Comparison of ENCODE assay signal across 8 cellular contexts in genomic region chr7:146090023-146090645, GRCh38. TPM values are rescaled to one million over a fixed set of nuclear protein-coding genes. Genes with fewer than 3 reads are reported as not detected.
DNase-seq lines count a peak whose midpoint lies in the region; ATAC-seq and TF ChIP-seq lines count a peak whose summit lies in the region.

No MANE protein-coding gene starts in this region.

- H3K4me1 ChIP-seq in mesenchymal stem cell (ENCODE audit: control insufficient read depth, insufficient read depth, low read depth, low read length) = no peaks in the 10 kb centered on the region
- H3K4me1 ChIP-seq in CD8-positive, alpha-beta memory T cell (ENCODE audit: insufficient read depth, low read length) = no peaks in the 10 kb centered on the region

- no peak overlapping the region for H2BK5ac ChIP-seq in mesenchymal stem cell (ENCODE audit: low read depth, low read length, poor library complexity, severe bottlenecking)

- no peak overlapping the region for H3K9ac ChIP-seq in mesenchymal stem cell (ENCODE audit: low read length)

- no peak overlapping the region for H2BK120ac ChIP-seq in mesenchymal stem cell (ENCODE audit: low read depth, low read length)

- POLR2A ChIA-PET in MCF 10A (lab: Yijun Ruan, JAX) = interaction anchor here (1.3 kb wide), 1 partner anchor 920 kb away, joined by 3 read pairs; no protein-coding TSS in a partner anchor
- POLR2A ChIA-PET in CD8-positive, alpha-beta memory T cell (lab: Charles Lee) = no interaction called here

- WGBS in mesenchymal stem cell = 0% methylated on average over 1 of the region's 4 CpGs

- H4K8ac ChIP-seq in mesenchymal stem cell (ENCODE audit: low read length) = no peak overlapping the region

- peak; percentile 67 for TF ChIP-seq CTCF in MCF 10A (IDR thresholded peaks at IDR 0.05; ENCODE audit: unreplicated experiment)

- no peak overlapping the region for H3K23ac ChIP-seq in mesenchymal stem cell (ENCODE audit: low read length in 2 of 2)

- no peaks in the 10 kb centered on the region for H3K9me3 Mint-ChIP-seq in MCF 10A (ENCODE audit: unreplicated experiment)
- peaks cover 0 to 3% (median 0%) of the 10 kb centered on the region in 5 donors for H3K9me3 Mint-ChIP-seq in CD8-positive, alpha-beta memory T cell

- no peak overlapping the region for H3K4me3 Mint-ChIP-seq in MCF 10A (ENCODE audit: unreplicated experiment)
- no peak overlapping the region for H3K4me3 Mint-ChIP-seq in CD8-positive, alpha-beta memory T cell

- no peak overlapping the region for H3K27ac Mint-ChIP-seq in MCF 10A (ENCODE audit: low read depth, unreplicated experiment)
- H3K27ac Mint-ChIP-seq in CD8-positive, alpha-beta memory T cell = no peak overlapping the region

- H3K18ac ChIP-seq in mesenchymal stem cell (ENCODE audit: low read depth in 1 of 2, low read length in 2 of 2) = no peak overlapping the region

- no peaks in the 10 kb centered on the region for H3K79me1 ChIP-seq in mesenchymal stem cell (replicated peaks; ENCODE audit: low read length, poor library complexity, severe bottlenecking)

- H2AK5ac ChIP-seq in mesenchymal stem cell (ENCODE audit: low read length, severe bottlenecking) = no peak overlapping the region

- H2BK12ac ChIP-seq in mesenchymal stem cell (ENCODE audit: low read length in 2 of 2) = no peak overlapping the region

- H3K4ac ChIP-seq in mesenchymal stem cell (ENCODE audit: low read depth in 1 of 2, low read length in 2 of 2) = no peak overlapping the region

- peak; percentile 54 for DNase-seq in D341Med (ENCODE audit: low spot score)
- peak; percentile 88 for DNase-seq in NCI-H2171 treated with DMSO at 0.1 percent for 48 hours (lab: John Stamatoyannopoulos, UW)
- DNase-seq in MCF 10A (ENCODE audit: unreplicated experiment) = peak; percentile 62
- DNase-seq in mesenchymal stem cell = peak; percentile 29
- no peak for DNase-seq in activated CD4-positive, CD25-positive, alpha-beta regulatory T cell (lab: John Stamatoyannopoulos, UW)
- DNase-seq in CD8-positive, alpha-beta memory T cell = no peak

- intact Hi-C loops in MCF 10A (cut with micrococcal nuclease) = loop anchor here (1.0 to 10.0 kb wide), 5 partner anchors 205 to 1577 kb away; no protein-coding TSS in a partner anchor

- no peaks in the 10 kb centered on the region for H3K27me3 ChIP-seq in mesenchymal stem cell (ENCODE audit: control insufficient read depth in 1 of 2, insufficient read depth in 1 of 2, low read length in 2 of 2)
- no peaks in the 10 kb centered on the region for H3K27me3 ChIP-seq in CD8-positive, alpha-beta memory T cell (ENCODE audit: insufficient read depth, low read length, poor library complexity, severe bottlenecking)

- H3K4me3 ChIP-seq in mesenchymal stem cell (ENCODE audit: insufficient read depth in 1 of 2, low read depth in 1 of 2, low read length in 2 of 2) = no peak overlapping the region
- no peak overlapping the region for H3K4me3 ChIP-seq in CD8-positive, alpha-beta memory T cell (ENCODE audit: low read length)

- H3K4me2 ChIP-seq in mesenchymal stem cell (ENCODE audit: low read length, poor library complexity, severe bottlenecking) = no peak overlapping the region

- no peak overlapping the region for H2AFZ ChIP-seq in mesenchymal stem cell (ENCODE audit: low read depth, low read length)

- H3K14ac ChIP-seq in mesenchymal stem cell (ENCODE audit: low read length in 2 of 2) = no peak overlapping the region

- no peak overlapping the region for H3K27ac ChIP-seq in mesenchymal stem cell (ENCODE audit: low read length, poor library complexity, severe bottlenecking)
- no peak overlapping the region for H3K27ac ChIP-seq in CD8-positive, alpha-beta memory T cell (ENCODE audit: low read depth, low read length)

- no peaks in the 10 kb centered on the region for H3K36me3 Mint-ChIP-seq in MCF 10A (ENCODE audit: insufficient read depth, unreplicated experiment)
- H3K36me3 Mint-ChIP-seq in CD8-positive, alpha-beta memory T cell = no peaks in the 10 kb centered on the region

- no peaks in the 10 kb centered on the region for H3K9me3 ChIP-seq in mesenchymal stem cell (ENCODE audit: control insufficient read depth, low read length)
- no peaks in the 10 kb centered on the region for H3K9me3 ChIP-seq in CD8-positive, alpha-beta memory T cell (ENCODE audit: low read length)

- no peak overlapping the region for H4K91ac ChIP-seq in mesenchymal stem cell (ENCODE audit: low read length)

- no peaks in the 10 kb centered on the region for H3K27me3 Mint-ChIP-seq in MCF 10A (ENCODE audit: insufficient read depth, unreplicated experiment)
- no peaks in the 10 kb centered on the region for H3K27me3 Mint-ChIP-seq in CD8-positive, alpha-beta memory T cell

- H2BK15ac ChIP-seq in mesenchymal stem cell (ENCODE audit: low read depth, poor library complexity, severe bottlenecking) = no peak overlapping the region

- CTCF ChIA-PET in MCF 10A (lab: Yijun Ruan, JAX) = interaction anchor here (0.5 to 2.8 kb wide), 42 partner anchors 10 to 1574 kb away, joined by 3 to 43 read pairs (median 3); partner anchors contain the start of gene TPK1
- CTCF ChIA-PET in CD8-positive, alpha-beta memory T cell (lab: Charles Lee) = interaction anchor here (0.5 kb wide), 1 partner anchor 233 kb away, joined by 3 read pairs; no protein-coding TSS in a partner anchor

- ATAC-seq in GM19324 (IDR thresholded peaks at IDR 0.05; ENCODE audit: low FRiP score, unreplicated experiment) = peak; percentile 67
- ATAC-seq in HG03108 (IDR thresholded peaks at IDR 0.05; ENCODE audit: unreplicated experiment) = peak; percentile 67

- no peaks in the 10 kb centered on the region for H3K4me1 Mint-ChIP-seq in MCF 10A (ENCODE audit: insufficient read depth, unreplicated experiment)
- H3K4me1 Mint-ChIP-seq in CD8-positive, alpha-beta memory T cell = no peaks in the 10 kb centered on the region

- BruUV-seq in MCF 10A (replicated peaks; lab: Mats Ljungman, UMichigan) = no TSS peak

- H3K36me3 ChIP-seq in mesenchymal stem cell (ENCODE audit: control insufficient read depth in 1 of 2, insufficient read depth in 2 of 2, low read depth in 1 of 2, low read length in 2 of 2) = no peaks in the 10 kb centered on the region
- H3K36me3 ChIP-seq in CD8-positive, alpha-beta memory T cell (ENCODE audit: insufficient read depth, low read length) = no peaks in the 10 kb centered on the region

RNA-seq across cellular contexts. Expression of gene CNTNAP2, which starts 26.5 kb away (rescaled TPM):
- 1.0 and 1.1 TPM in 2 replicates for total RNA-seq in MCF 10A (2022)
- polyA plus RNA-seq in mesenchymal stem cell (2013, experiment 1 of 2) = 0.04 TPM
- 0.05 TPM for polyA plus RNA-seq in mesenchymal stem cell (2013, experiment 2 of 2)
- not detected for total RNA-seq in CD8-positive, alpha-beta memory T cell
- not detected for polyA plus RNA-seq in CD8-positive, alpha-beta memory T cell

Comparison
In these comparisons a context has a peak if more than half of its experiments do, and no peak if none do; other contexts are left out.
1. DNase-seq: peak in D341Med (single experiment), NCI-H2171 treated with DMSO at 0.1 percent for 48 hours (single experiment), MCF 10A (single experiment) and mesenchymal stem cell (single experiment); none in activated CD4-positive, CD25-positive, alpha-beta regulatory T cell (0 of 4) and CD8-positive, alpha-beta memory T cell (0 of 5).